9 cellular contexts compared by ENCODE assay signal in genomic region chr2:138373993-138374408, GRCh38.
DNase-seq lines count a peak whose midpoint lies in the region; ATAC-seq, FAIRE-seq and TF ChIP-seq lines count a peak whose summit lies in the region.
"Had no signal": no experiment of that assay in that cellular context is flagged by ENCODE, and none has a peak within 500 bp of the region (broad histone marks: within the 10 kb centered on the region; RNA-seq: fewer than 3 reads in every experiment).

No MANE protein-coding gene starts in this region.

- DNase-seq in SIG-M5 treated with dmso at 0.1 percent for 504 hours (lab: John Stamatoyannopoulos, UW; ENCODE audit: unreplicated experiment) (peak; percentile 46), SIG-M5 (lab: John Stamatoyannopoulos, UW) (no peak), epithelial cell of esophagus (ENCODE audit: low read depth) (peak; percentile 60), pancreas (peak in 3 of 6 donors; percentile 8 to 25 (median 20))
- no peak for DNase-seq in activated CD4-positive, alpha-beta T cell treated with anti-CD3 and anti-CD28 coated beads, Interleukin-2, amount 10 ng/mL, durations not matched to agents 7 days and 5 days

- TF ChIP-seq CTCF in OCI-LY3 (IDR thresholded peaks at IDR 0.05; ENCODE audit: low read depth, low read length): peak; percentile 82
- TF ChIP-seq CTCF in epithelial cell of esophagus (IDR thresholded peaks at IDR 0.05; ENCODE audit: insufficient read depth, low read depth, low read length, missing control alignments): peak; percentile 77
- TF ChIP-seq CTCF in pancreas (IDR thresholded peaks at IDR 0.05): peak; percentile 15 to 52 (median 45)

- H2AFZ ChIP-seq in OCI-LY3 (ENCODE audit: low read depth, low read length): no peak overlapping the region

- H3K27me3 ChIP-seq in OCI-LY3 (ENCODE audit: low read depth, low read length) (no peaks in the 10 kb centered on the region), pancreas (no peaks in the 10 kb centered on the region)

- H3K27me3 Mint-ChIP-seq in activated CD4-positive, alpha-beta T cell treated with anti-CD3 and anti-CD28 coated beads, Interleukin-2, amount 10 ng/mL, durations not matched to agents 7 days and 5 days: no peaks in the 10 kb centered on the region

- H3K36me3 ChIP-seq in OCI-LY3 (replicated peaks; ENCODE audit: low read depth, low read length) (no peaks in the 10 kb centered on the region), pancreas (no peaks in the 10 kb centered on the region)

- H3K27ac Mint-ChIP-seq in activated CD4-positive, alpha-beta T cell treated with anti-CD3 and anti-CD28 coated beads, Interleukin-2, amount 10 ng/mL, durations not matched to agents 7 days and 5 days: no peak overlapping the region
- H3K27ac Mint-ChIP-seq: activated naive CD8-positive, alpha-beta T cell had no signal

- POLR2A ChIA-PET in activated CD4-positive, alpha-beta T cell treated with anti-CD3 and anti-CD28 coated beads, Interleukin-2, amount 10 ng/mL, durations not matched to agents 7 days and 5 days (lab: Charles Lee): no interaction called here

- FAIRE-seq in pancreas (lab: Jason Lieb, UNC): peak; percentile 80

- H4K20me1 ChIP-seq in OCI-LY3 (ENCODE audit: insufficient read depth, low read length): no peaks in the 10 kb centered on the region

- ATAC-seq in HG03460 (IDR thresholded peaks at IDR 0.05; ENCODE audit: unreplicated experiment): peak; percentile 71
- peak; percentile 66 to 88 (median 82) for ATAC-seq in pancreas
- ATAC-seq in HG02938 (IDR thresholded peaks at IDR 0.05; ENCODE audit: unreplicated experiment): no peak

- H3K9me3 Mint-ChIP-seq in activated CD4-positive, alpha-beta T cell treated with anti-CD3 and anti-CD28 coated beads, Interleukin-2, amount 10 ng/mL, durations not matched to agents 7 days and 5 days: no peaks in the 10 kb centered on the region

- no peaks in the 10 kb centered on the region for H3K4me1 Mint-ChIP-seq in activated CD4-positive, alpha-beta T cell treated with anti-CD3 and anti-CD28 coated beads, Interleukin-2, amount 10 ng/mL, durations not matched to agents 7 days and 5 days

- H3K4me3 Mint-ChIP-seq in activated CD4-positive, alpha-beta T cell treated with anti-CD3 and anti-CD28 coated beads, Interleukin-2, amount 10 ng/mL, durations not matched to agents 7 days and 5 days: no peak overlapping the region
- H3K4me3 Mint-ChIP-seq: activated naive CD8-positive, alpha-beta T cell had no signal

- H3K27ac ChIP-seq in OCI-LY3 (ENCODE audit: low read length) (no peak overlapping the region), pancreas (no peak overlapping the region)

- no peaks in the 10 kb centered on the region for H3K4me1 ChIP-seq in OCI-LY3 (ENCODE audit: low read length)
- no peaks in the 10 kb centered on the region for H3K4me1 ChIP-seq in pancreas

- H3K4me3 ChIP-seq in OCI-LY3 (ENCODE audit: low read length) (no peak overlapping the region), epithelial cell of esophagus (ENCODE audit: low read length) (no peak overlapping the region), pancreas (no peak overlapping the region)

- no peaks in the 10 kb centered on the region for H3K36me3 Mint-ChIP-seq in activated CD4-positive, alpha-beta T cell treated with anti-CD3 and anti-CD28 coated beads, Interleukin-2, amount 10 ng/mL, durations not matched to agents 7 days and 5 days (ENCODE audit: low read depth)
- H3K36me3 Mint-ChIP-seq: activated naive CD8-positive, alpha-beta T cell had no signal

- intact Hi-C loops in pancreas (cut with DNase I): no loop called here

- no peak overlapping the region for H3K4me2 ChIP-seq in OCI-LY3 (ENCODE audit: low read length)

- CTCF ChIA-PET in activated CD4-positive, alpha-beta T cell treated with anti-CD3 and anti-CD28 coated beads, Interleukin-2, amount 10 ng/mL, durations not matched to agents 7 days and 5 days (lab: Charles Lee): no interaction called here

- no peaks in the 10 kb centered on the region for H3K79me2 ChIP-seq in OCI-LY3 (ENCODE audit: low read length)

- no peaks in the 10 kb centered on the region for H3K9me3 ChIP-seq in OCI-LY3 (ENCODE audit: insufficient read depth, low read length)
- no peaks in the 10 kb centered on the region for H3K9me3 ChIP-seq in pancreas

- WGBS in pancreas, 2 donors: 35 to 39% methylated on average over 1 of the region's 1 CpG

- H3K9ac ChIP-seq in OCI-LY3 (ENCODE audit: low read length): no peak overlapping the region

Comparison
In these comparisons a context has a peak if more than half of its experiments do, and no peak if none do; other contexts are left out.
1. DNase-seq: peak in SIG-M5 treated with dmso at 0.1 percent for 504 hours (single experiment) and epithelial cell of esophagus (single experiment); none in SIG-M5 (single experiment) and activated CD4-positive, alpha-beta T cell treated with anti-CD3 and anti-CD28 coated beads, Interleukin-2, amount 10 ng/mL, durations not matched to agents 7 days and 5 days (single experiment).
2. Peak in every context shown above with its lines, with median percentiles within 50 percentile points of each other: CTCF ChIP-seq.